Comparison of ENCODE assay signal across 22 cellular contexts in genomic region chr2:100801402-100801801, GRCh38. TPM values are rescaled to one million over a fixed set of nuclear protein-coding genes. Genes with fewer than 3 reads are reported as not detected.
A peak's percentile ranks its signal among the peaks of the same experiment; 100 is the strongest.
DNase-seq lines count a peak whose midpoint lies in the region; FAIRE-seq and TF ChIP-seq lines count a peak whose summit lies in the region.
"Had no signal": no experiment of that assay in that cellular context is flagged by ENCODE, and none has a peak within 500 bp of the region (broad histone marks: within the 10 kb centered on the region; RNA-seq: fewer than 3 reads in every experiment).

No MANE protein-coding gene starts in this region.

- no TSS peak for BruUV-seq in Caco-2 (replicated peaks; lab: Mats Ljungman, UMichigan)

- POLR2A ChIA-PET in Caco-2 (lab: Charles Lee), result no interaction called here

- FAIRE-seq in astrocyte (lab: Jason Lieb, UNC), result no peak

- no peaks in the 10 kb centered on the region for H4K20me1 ChIP-seq in astrocyte (ENCODE audit: insufficient read depth, low read length)

- H3K4me3 ChIP-seq in astrocyte (ENCODE audit: insufficient read depth, low read depth, low read length) (no peak overlapping the region), skeletal muscle satellite cell (ENCODE audit: low read length) (no peak overlapping the region), Caco-2 (ENCODE audit: low read depth, low read length) (no peak overlapping the region)
- H3K4me3 ChIP-seq: prostate gland had no signal

- H3K36me3 Mint-ChIP-seq in astrocyte (ENCODE audit: low read depth, unreplicated experiment) (no peaks in the 10 kb centered on the region), Caco-2 (ENCODE audit: insufficient read depth, unreplicated experiment) (peaks cover 4% of the 10 kb centered on the region), immature natural killer cell (no peaks in the 10 kb centered on the region)
- H3K36me3 Mint-ChIP-seq: activated naive CD8-positive, alpha-beta T cell treated with anti-CD3 and anti-CD28 coated beads, Interleukin-2, amount 10 ng/mL, durations not matched to agents 7 days and 5 days; stimulated activated memory B cell treated with anti-CD40 and anti-IgM and Interleukin-4, amounts not matched to agents 10 μg/mL and 1 μg/mL and 100 μg/mL, for 72 hours had no signal

- H3K27me3 ChIP-seq in astrocyte (ENCODE audit: insufficient read depth, low read length) (no peaks in the 10 kb centered on the region), skeletal muscle satellite cell (ENCODE audit: control insufficient read depth, insufficient read depth, low read length) (no peaks in the 10 kb centered on the region), Caco-2 (replicated peaks; ENCODE audit: control insufficient read depth, insufficient read depth, low read length) (0 out of 2 replicates have a peak, but pooled peaks cover 2% of the 10 kb centered on the region)
- H3K27me3 ChIP-seq: brain microvascular endothelial cell, foreskin keratinocyte had no signal

- H3K4me2 ChIP-seq in astrocyte (ENCODE audit: low read length), result peak overlapping the region; percentile 28
- H3K4me2 ChIP-seq in skeletal muscle satellite cell (ENCODE audit: low read length), result peak overlapping the region; percentile 41

- CTCF ChIA-PET in Caco-2 (lab: Charles Lee), result no interaction called here

- H3K27ac Mint-ChIP-seq in astrocyte (ENCODE audit: unreplicated experiment), result peak overlapping the region; percentile 96
- no peak overlapping the region for H3K27ac Mint-ChIP-seq in Caco-2 (ENCODE audit: unreplicated experiment)
- H3K27ac Mint-ChIP-seq in immature natural killer cell, result no peak overlapping the region
- H3K27ac Mint-ChIP-seq: activated naive CD8-positive, alpha-beta T cell treated with anti-CD3 and anti-CD28 coated beads, Interleukin-2, amount 10 ng/mL, durations not matched to agents 7 days and 5 days; CD4-positive, alpha-beta T cell; stimulated activated memory B cell treated with anti-CD40 and anti-IgM and Interleukin-4, amounts not matched to agents 10 μg/mL and 1 μg/mL and 100 μg/mL, for 72 hours had no signal

- H3K9me3 ChIP-seq in astrocyte (ENCODE audit: insufficient read depth, low read depth, low read length) (no peaks in the 10 kb centered on the region), skeletal muscle satellite cell (replicated peaks; ENCODE audit: low read length) (no peaks in the 10 kb centered on the region), Caco-2 (no peaks in the 10 kb centered on the region)
- H3K9me3 ChIP-seq: prostate gland had no signal

- H2AFZ ChIP-seq in astrocyte (ENCODE audit: low read depth, low read length), result no peak overlapping the region

- H3K4me1 ChIP-seq in astrocyte (ENCODE audit: insufficient read depth, low read length), result peaks cover 9% of the 10 kb centered on the region
- peaks cover 18% of the 10 kb centered on the region for H3K4me1 ChIP-seq in skeletal muscle satellite cell (ENCODE audit: control insufficient read depth, insufficient read depth, low read length)
- H3K4me1 ChIP-seq in Caco-2, result no peaks in the 10 kb centered on the region
- H3K4me1 ChIP-seq: foreskin keratinocyte, prostate gland had no signal

- H3K27ac ChIP-seq in astrocyte (ENCODE audit: low read depth, low read length), result no peak overlapping the region
- H3K27ac ChIP-seq: brain microvascular endothelial cell, foreskin keratinocyte had no signal

- peak; percentile 12 for DNase-seq in M059J (ENCODE audit: low read depth)
- DNase-seq in astrocyte (ENCODE audit: low read depth), result no peak
- DNase-seq in kidney glomerular epithelial cell (lab: John Stamatoyannopoulos, UW), result peak; percentile 44
- DNase-seq in Caco-2, result no peak
- DNase-seq in immature natural killer cell, result no peak
- DNase-seq in NK-92 (lab: John Stamatoyannopoulos, UW; ENCODE audit: unreplicated experiment), result no peak
- DNase-seq in AG08396 (ENCODE audit: low spot score), result no peak
- DNase-seq: activated CD4-positive, alpha-beta T cell treated with anti-CD3 and anti-CD28 coated beads, Interleukin-2, amount 50 U/mL, for 48 hours; activated CD4-positive, CD25-positive, alpha-beta regulatory T cell; activated naive CD8-positive, alpha-beta T cell treated with anti-CD3 and anti-CD28 coated beads, Interleukin-2, amount 10 ng/mL, durations not matched to agents 7 days and 5 days; brain microvascular endothelial cell; CD4-positive, alpha-beta T cell; effector CD4-positive, alpha-beta T cell; Karpas-422; left ventricle myocardium superior; NCI-H1048; NCI-H187 treated with DMSO at 0.1 percent for 48 hours had no signal

- H3K36me3 ChIP-seq in astrocyte (ENCODE audit: insufficient read depth, low read length) (no peaks in the 10 kb centered on the region), skeletal muscle satellite cell (ENCODE audit: insufficient read depth, low read length) (no peaks in the 10 kb centered on the region), Caco-2 (ENCODE audit: control insufficient read depth, insufficient read depth, low read length) (no peaks in the 10 kb centered on the region)
- H3K36me3 ChIP-seq: brain microvascular endothelial cell, prostate gland had no signal

- H3K79me2 ChIP-seq in astrocyte (ENCODE audit: insufficient read depth, low read length), result no peaks in the 10 kb centered on the region

- H3K4me1 Mint-ChIP-seq in astrocyte (ENCODE audit: low read depth, unreplicated experiment), result peaks cover 24% of the 10 kb centered on the region
- no peaks in the 10 kb centered on the region for H3K4me1 Mint-ChIP-seq in Caco-2 (ENCODE audit: low read depth, unreplicated experiment)
- H3K4me1 Mint-ChIP-seq in immature natural killer cell, result no peaks in the 10 kb centered on the region
- H3K4me1 Mint-ChIP-seq: activated naive CD8-positive, alpha-beta T cell treated with anti-CD3 and anti-CD28 coated beads, Interleukin-2, amount 10 ng/mL, durations not matched to agents 7 days and 5 days; stimulated activated memory B cell treated with anti-CD40 and anti-IgM and Interleukin-4, amounts not matched to agents 10 μg/mL and 1 μg/mL and 100 μg/mL, for 72 hours had no signal

- H3K9ac ChIP-seq in astrocyte (ENCODE audit: low read length), result peak overlapping the region; percentile 57
- H3K9ac ChIP-seq in skeletal muscle satellite cell (ENCODE audit: low read depth, low read length), result peak overlapping the region; percentile 57

- no peak overlapping the region for H3K4me3 Mint-ChIP-seq in astrocyte (ENCODE audit: unreplicated experiment)
- H3K4me3 Mint-ChIP-seq in Caco-2 (ENCODE audit: unreplicated experiment), result no peak overlapping the region
- H3K4me3 Mint-ChIP-seq in immature natural killer cell, result no peak overlapping the region
- H3K4me3 Mint-ChIP-seq: activated naive CD8-positive, alpha-beta T cell treated with anti-CD3 and anti-CD28 coated beads, Interleukin-2, amount 10 ng/mL, durations not matched to agents 7 days and 5 days; CD4-positive, alpha-beta T cell; neural crest cell; stimulated activated memory B cell treated with anti-CD40 and anti-IgM and Interleukin-4, amounts not matched to agents 10 μg/mL and 1 μg/mL and 100 μg/mL, for 72 hours had no signal

- intact Hi-C loops in Caco-2 (cut with micrococcal nuclease; ENCODE audit: unreplicated experiment), result no loop called here

- no peaks in the 10 kb centered on the region for H3K9me3 Mint-ChIP-seq in astrocyte (ENCODE audit: unreplicated experiment)
- no peaks in the 10 kb centered on the region for H3K9me3 Mint-ChIP-seq in Caco-2 (ENCODE audit: unreplicated experiment)
- H3K9me3 Mint-ChIP-seq in immature natural killer cell, result no peaks in the 10 kb centered on the region
- H3K9me3 Mint-ChIP-seq: activated naive CD8-positive, alpha-beta T cell treated with anti-CD3 and anti-CD28 coated beads, Interleukin-2, amount 10 ng/mL, durations not matched to agents 7 days and 5 days; stimulated activated memory B cell treated with anti-CD40 and anti-IgM and Interleukin-4, amounts not matched to agents 10 μg/mL and 1 μg/mL and 100 μg/mL, for 72 hours had no signal

- H3K27me3 Mint-ChIP-seq in astrocyte (ENCODE audit: low read depth, unreplicated experiment), result peaks cover 29% of the 10 kb centered on the region
- H3K27me3 Mint-ChIP-seq in Caco-2 (ENCODE audit: insufficient read depth, unreplicated experiment), result peaks cover 10% of the 10 kb centered on the region
- peaks cover 2 to 5% (median 3%) of the 10 kb centered on the region in 3 donors for H3K27me3 Mint-ChIP-seq in immature natural killer cell (ENCODE audit: low read depth in 3 of 3)
- H3K27me3 Mint-ChIP-seq: activated naive CD8-positive, alpha-beta T cell treated with anti-CD3 and anti-CD28 coated beads, Interleukin-2, amount 10 ng/mL, durations not matched to agents 7 days and 5 days; CD4-positive, alpha-beta T cell had no signal

- no peak for TF ChIP-seq CTCF in astrocyte (IDR thresholded peaks at IDR 0.05; ENCODE audit: insufficient read depth, low read depth, low read length)
- no peak for TF ChIP-seq CTCF in Caco-2 (IDR thresholded peaks at IDR 0.05; ENCODE audit: insufficient read depth in 1 of 2, low read depth in 1 of 2, low read length in 1 of 2, severe bottlenecking in 1 of 2, unreplicated experiment in 1 of 2)

RNA-seq across cellular contexts. Expression of gene NPAS2, which starts 18.5 kb away (rescaled TPM):
- 3.6 and 5.3 TPM in 2 replicates for total RNA-seq in M059J (2014; rRNA removed; shearing (Covaris generic))
- total RNA-seq in astrocyte, result 5.5 and 5.8 TPM in 2 replicates
- 7.4 and 8.9 TPM in 2 replicates for total RNA-seq in skeletal muscle satellite cell (2012; rRNA removed)
- 2.8 and 3.6 TPM in 2 replicates for total RNA-seq in Caco-2 (2022)
- not detected for polyA plus RNA-seq in immature natural killer cell

Comparison
In these comparisons a context has a peak if more than half of its experiments do, and no peak if none do; other contexts are left out.
1. DNase-seq: peak in M059J (single experiment) and kidney glomerular epithelial cell (single experiment); none in astrocyte (single experiment), Caco-2 (0 of 2), immature natural killer cell (0 of 3), NK-92 (single experiment) and AG08396 (single experiment).